Comparison of ENCODE assay signal across 19 cellular contexts in genomic region chr1:55650449-55650848, GRCh38.
DNase-seq lines count a peak whose midpoint lies in the region; ATAC-seq and TF ChIP-seq lines count a peak whose summit lies in the region.
"Had no signal": no experiment of that assay in that cellular context is flagged by ENCODE, and none has a peak within 500 bp of the region (broad histone marks: within the 10 kb centered on the region; RNA-seq: fewer than 3 reads in every experiment).

No MANE protein-coding gene starts in this region.

- CTCF ChIA-PET in IMR-90 (lab: Yijun Ruan, JAX) = no interaction called here

- H3K9me1 ChIP-seq in IMR-90 (ENCODE audit: insufficient read depth, low read length) = no peaks in the 10 kb centered on the region

- H3K56ac ChIP-seq in IMR-90 (ENCODE audit: extremely low read depth, insufficient read depth, low read length) = no peak overlapping the region

- H2AFZ ChIP-seq in IMR-90 (replicated peaks; ENCODE audit: low read length, poor library complexity) = no peak overlapping the region

- no peak overlapping the region for H3K9ac ChIP-seq in IMR-90 (ENCODE audit: low read depth, low read length)

- H3K4me1 ChIP-seq in IMR-90 (ENCODE audit: control insufficient read depth, insufficient read depth, low read length) (no peaks in the 10 kb centered on the region), gastrocnemius medialis (peaks cover 6 to 12% of the 10 kb centered on the region in 2 donors)
- H3K4me1 ChIP-seq: BE2C had no signal

- TF ChIP-seq POLR2A in IMR-90 (IDR thresholded peaks at IDR 0.05; ENCODE audit: low read depth, low read length) = no peak
- no peak for TF ChIP-seq POLR2A in gastrocnemius medialis (IDR thresholded peaks at IDR 0.05)

- no peak overlapping the region for H4K5ac ChIP-seq in IMR-90 (ENCODE audit: low read depth, low read length)

- dilution Hi-C loops in IMR-90 (cut with HindIII; ENCODE audit: low sequenced_read_pairs, unreplicated experiment) = no loop called here

- BruUV-seq in IMR-90 (replicated peaks; lab: Mats Ljungman, UMichigan) = no TSS peak

- intact Hi-C loops in IMR-90 (cut with micrococcal nuclease) (no loop called here), gastrocnemius medialis (cut with DNase I; ENCODE audit: low total_unique reads) (no loop called here)

- H3K27me3 ChIP-seq in IMR-90 (ENCODE audit: control insufficient read depth, insufficient read depth, low read length) (no peaks in the 10 kb centered on the region), gastrocnemius medialis (no peaks in the 10 kb centered on the region)
- H3K27me3 ChIP-seq: BE2C had no signal

- no peak overlapping the region for H4K8ac ChIP-seq in IMR-90 (ENCODE audit: low read depth in 2 of 2, low read length in 2 of 2)

- H3K36me3 ChIP-seq in IMR-90 (ENCODE audit: control insufficient read depth, insufficient read depth, low read length) (no peaks in the 10 kb centered on the region), gastrocnemius medialis (no peaks in the 10 kb centered on the region)
- H3K36me3 ChIP-seq: BE2C had no signal

- no peak overlapping the region for H3K18ac ChIP-seq in IMR-90 (ENCODE audit: low read depth, low read length)

- 31% methylated on average over 2 of the region's 3 CpGs; no CpG with 5 or more reads in 1 of the 2 experiments for WGBS in IMR-90 (ENCODE audit: extremely low coverage in 2 of 2, insufficient read length in 1 of 2), 2 experiments

- H3K4ac ChIP-seq in IMR-90 (ENCODE audit: low read depth, low read length) = no peak overlapping the region

- ATAC-seq in IMR-90 (ENCODE audit: low read depth) (no peak; the same call in 1 of the 2 replicates), gastrocnemius medialis (peak; percentile 78 to 86)
- ATAC-seq: K562, Panc1, Right ventricle myocardium inferior had no signal

- H4K91ac ChIP-seq in IMR-90 (ENCODE audit: insufficient read depth, low read depth, low read length) = no peak overlapping the region

- H2BK120ac ChIP-seq in IMR-90 (ENCODE audit: low read depth, low read length) = 0 out of 2 replicates have a peak overlapping the region, but pooled peaks have one; percentile 2

- no peak for TF ChIP-seq RAD21 in IMR-90 (IDR thresholded peaks at IDR 0.05; ENCODE audit: low read length)

- H3K9me3 ChIP-seq in IMR-90 (ENCODE audit: control insufficient read depth, insufficient read depth, low read length) (no peaks in the 10 kb centered on the region), gastrocnemius medialis (no peaks in the 10 kb centered on the region)
- H3K9me3 ChIP-seq: BE2C had no signal

- H3K27ac ChIP-seq in IMR-90 (ENCODE audit: insufficient read depth, low read length) (no peak overlapping the region), gastrocnemius medialis (no peak overlapping the region)
- H3K27ac ChIP-seq: HL-60 had no signal

- POLR2A ChIA-PET in IMR-90 (lab: Charles Lee; ENCODE audit: unreplicated experiment) = no interaction called here

- no peak overlapping the region for H3K4me3 ChIP-seq in IMR-90 (ENCODE audit: insufficient read depth, low read depth, low read length)
- H3K4me3 ChIP-seq in astrocyte of the cerebellum (ENCODE audit: low read depth, low read length) = no peak overlapping the region
- no peak overlapping the region for H3K4me3 ChIP-seq in gastrocnemius medialis
- H3K4me3 ChIP-seq: K562 had no signal

- H3K4me2 ChIP-seq in IMR-90 (ENCODE audit: low read depth, low read length) = no peak overlapping the region

- H2AK9ac ChIP-seq in IMR-90 (replicated peaks; ENCODE audit: low read depth, low read length, poor library complexity) = no peak overlapping the region

- H3K14ac ChIP-seq in IMR-90 (replicated peaks; ENCODE audit: low read depth, low read length) = no peak overlapping the region

- no peak overlapping the region for H2BK15ac ChIP-seq in IMR-90 (ENCODE audit: low read depth, low read length)

- H3K79me1 ChIP-seq in IMR-90 (ENCODE audit: low read depth in 1 of 2, low read length in 2 of 2) = no peaks in the 10 kb centered on the region

- DNase-seq in IMR-90 (peak; percentile 27), astrocyte of the cerebellum (ENCODE audit: low read depth) (peak; percentile 61), fibroblast of peridontal ligament (ENCODE audit: extremely low read depth) (peak; percentile 79), gastrocnemius medialis (peak in 1 of 2 donors; percentile 24), NCI-H1417 treated with DMSO at 0.1 percent for 48 hours (lab: John Stamatoyannopoulos, UW) (no peak), NOMO-1 treated with dmso at 0.1 percent for 144 hours (lab: John Stamatoyannopoulos, UW; ENCODE audit: unreplicated experiment) (no peak)
- DNase-seq in stimulated activated CD4-positive, alpha-beta T cell treated with anti-CD3 and anti-CD28 coated beads, Interleukin-4, amount 100 ng/mL, for 4 hours = no peak
- DNase-seq: ACHN; BE2C; CD4-positive, alpha-beta memory T cell; DND-41; GF-D8; GOT3; NCI-H1694 treated with DMSO at 0.1 percent for 48 hours; NCI-H748 treated with DMSO at 0.1 percent for 48 hours had no signal

- no peaks in the 10 kb centered on the region for H4K20me1 ChIP-seq in IMR-90 (ENCODE audit: insufficient read depth, low read length)

- in situ Hi-C loops in IMR-90 (cut with MboI; ENCODE audit: low sequenced_read_pairs) (no loop called here), astrocyte of the cerebellum (cut with HindIII; ENCODE audit: low sequenced_read_pairs) (no loop called here), gastrocnemius medialis (cut with MboI; ENCODE audit: low sequenced_read_pairs in 4 of 4) (no loop called here)

- no peak overlapping the region for H2AK5ac ChIP-seq in IMR-90 (ENCODE audit: low read depth, low read length)

- H2BK20ac ChIP-seq in IMR-90 (ENCODE audit: low read depth, low read length) = no peak overlapping the region

- TF ChIP-seq CTCF in IMR-90 (conservative IDR thresholded peaks at IDR 0.05; ENCODE audit: low read depth, low read length) (no peak), astrocyte of the cerebellum (IDR thresholded peaks at IDR 0.05; ENCODE audit: low read depth, low read length, missing control alignments) (no peak), gastrocnemius medialis (IDR thresholded peaks at IDR 0.05 in 4 of 5, conservative IDR thresholded peaks at IDR 0.05 in 1 of 5) (no peak)

- H3K23ac ChIP-seq in IMR-90 (ENCODE audit: low read depth, low read length) = no peak overlapping the region

- no peak overlapping the region for H2BK5ac ChIP-seq in IMR-90 (ENCODE audit: low read depth, low read length, poor library complexity, severe bottlenecking)

TF ChIP-seq in IMR-90, 13 proteins besides CTCF, POLR2A, EP300 and RAD21:
- TF ChIP-seq RCOR1 (IDR thresholded peaks at IDR 0.05; ENCODE audit: insufficient replicate concordance, low read length) (no peak), CEBPB (IDR thresholded peaks at IDR 0.05; ENCODE audit: low read depth, low read length) (no peak), MAZ (IDR thresholded peaks at IDR 0.05; ENCODE audit: borderline replicate concordance, low read depth, low read length) (no peak), FOS (IDR thresholded peaks at IDR 0.05; ENCODE audit: low read depth, low read length) (no peak), NFE2L2 (IDR thresholded peaks at IDR 0.05; ENCODE audit: low read depth, low read length) (no peak), CHD1 (IDR thresholded peaks at IDR 0.05; ENCODE audit: low read depth, low read length) (no peak), MAFK (IDR thresholded peaks at IDR 0.05; ENCODE audit: low read depth, low read length) (no peak), MXI1 (IDR thresholded peaks at IDR 0.05; ENCODE audit: borderline replicate concordance, low read depth, low read length) (no peak), RFX5 (IDR thresholded peaks at IDR 0.05; ENCODE audit: low read depth, low read length) (no peak), BHLHE40 (IDR thresholded peaks at IDR 0.05; ENCODE audit: low read depth, low read length) (no peak), SMC3 (IDR thresholded peaks at IDR 0.05; ENCODE audit: low read depth, low read length) (no peak)
- TF ChIP-seq, protein P1, sequence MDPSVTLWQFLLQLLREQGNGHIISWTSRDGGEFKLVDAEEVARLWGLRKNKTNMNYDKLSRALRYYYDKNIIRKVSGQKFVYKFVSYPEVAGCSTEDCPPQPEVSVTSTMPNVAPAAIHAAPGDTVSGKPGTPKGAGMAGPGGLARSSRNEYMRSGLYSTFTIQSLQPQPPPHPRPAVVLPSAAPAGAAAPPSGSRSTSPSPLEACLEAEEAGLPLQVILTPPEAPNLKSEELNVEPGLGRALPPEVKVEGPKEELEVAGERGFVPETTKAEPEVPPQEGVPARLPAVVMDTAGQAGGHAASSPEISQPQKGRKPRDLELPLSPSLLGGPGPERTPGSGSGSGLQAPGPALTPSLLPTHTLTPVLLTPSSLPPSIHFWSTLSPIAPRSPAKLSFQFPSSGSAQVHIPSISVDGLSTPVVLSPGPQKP (IDR thresholded peaks at IDR 0.05; ENCODE audit: borderline replicate concordance, low read depth, low read length) = no peak
- TF ChIP-seq, protein P2, sequence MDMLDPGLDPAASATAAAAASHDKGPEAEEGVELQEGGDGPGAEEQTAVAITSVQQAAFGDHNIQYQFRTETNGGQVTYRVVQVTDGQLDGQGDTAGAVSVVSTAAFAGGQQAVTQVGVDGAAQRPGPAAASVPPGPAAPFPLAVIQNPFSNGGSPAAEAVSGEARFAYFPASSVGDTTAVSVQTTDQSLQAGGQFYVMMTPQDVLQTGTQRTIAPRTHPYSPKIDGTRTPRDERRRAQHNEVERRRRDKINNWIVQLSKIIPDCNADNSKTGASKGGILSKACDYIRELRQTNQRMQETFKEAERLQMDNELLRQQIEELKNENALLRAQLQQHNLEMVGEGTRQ (IDR thresholded peaks at IDR 0.05; ENCODE audit: low read depth, low read length) = no peak

Comparison
In these comparisons a context has a peak if more than half of its experiments do, and no peak if none do; other contexts are left out.
1. DNase-seq: peak in IMR-90 (single experiment), astrocyte of the cerebellum (single experiment) and fibroblast of peridontal ligament (single experiment); none in NCI-H1417 treated with DMSO at 0.1 percent for 48 hours (single experiment), stimulated activated CD4-positive, alpha-beta T cell treated with anti-CD3 and anti-CD28 coated beads, Interleukin-4, amount 100 ng/mL, for 4 hours (0 of 2) and NOMO-1 treated with dmso at 0.1 percent for 144 hours (single experiment).